23 cellular contexts compared by ENCODE assay signal in genomic region chr12:117904051-117904450, GRCh38.
"Had no signal": no experiment of that assay in that cellular context is flagged by ENCODE, and none has a peak within 500 bp of the region (broad histone marks: within the 10 kb centered on the region; RNA-seq: fewer than 3 reads in every experiment).

No MANE protein-coding gene starts in this region.

- H3K36me3 ChIP-seq: colonic mucosa, esophagus muscularis mucosa, esophagus squamous epithelium, gastrocnemius medialis, gastroesophageal sphincter, heart left ventricle, heart right ventricle had no signal

- H3K4me3 ChIP-seq: colonic mucosa, coronary artery, dorsolateral prefrontal cortex, esophagus muscularis mucosa, esophagus squamous epithelium, gastrocnemius medialis, gastroesophageal sphincter, heart left ventricle, heart right ventricle had no signal

- H3K4me1 ChIP-seq: colonic mucosa, esophagus muscularis mucosa, gastrocnemius medialis, gastroesophageal sphincter, heart left ventricle, heart right ventricle had no signal

- H3K27me3 ChIP-seq: colonic mucosa, dorsolateral prefrontal cortex, esophagus squamous epithelium, foreskin keratinocyte, gastrocnemius medialis, heart left ventricle had no signal

- DNase-seq: colonic mucosa; cortex of kidney; dermis blood vessel endothelial cell; dorsolateral prefrontal cortex; effector CD4-positive, alpha-beta T cell; effector CD8-positive, alpha-beta T cell; effector memory CD4-positive, alpha-beta T cell; effector memory CD8-positive, alpha-beta T cell; endodermal cell; erythroblast; esophagus squamous epithelium; foreskin fibroblast; foreskin melanocyte; gastrocnemius medialis; glutamatergic neuron; head of caudate nucleus; heart left ventricle; heart right ventricle had no signal

- H3K9me3 ChIP-seq: colonic mucosa, esophagus squamous epithelium, gastrocnemius medialis had no signal

- H3K27ac ChIP-seq: colonic mucosa, coronary artery, dorsolateral prefrontal cortex, epithelial cell of prostate, esophagus muscularis mucosa, esophagus squamous epithelium, foreskin keratinocyte, gastrocnemius medialis, gastroesophageal sphincter, heart left ventricle, heart right ventricle had no signal
